ENCODE assay signal across 9 cellular contexts in the genomic region with DNA sequence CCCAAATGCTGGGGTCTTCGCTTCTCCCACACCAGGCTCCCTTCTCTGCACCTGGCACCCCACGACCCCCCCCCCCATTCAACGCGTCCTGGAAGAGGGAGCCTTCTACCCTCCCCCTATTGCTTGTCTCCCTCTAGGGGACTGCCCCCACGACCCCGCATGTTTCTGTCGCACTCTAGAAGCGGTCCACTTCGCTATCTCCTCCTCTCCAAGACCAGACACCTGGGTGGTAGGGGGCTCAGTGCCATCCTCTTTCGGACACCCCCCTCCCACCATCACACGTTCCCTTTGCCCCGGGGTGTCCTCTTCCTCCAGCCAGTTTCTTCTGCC. TPM values are rescaled to one million over a fixed set of nuclear protein-coding genes. Genes with fewer than 3 reads are reported as not detected.
A peak's percentile ranks its signal among the peaks of the same experiment; 100 is the strongest.
DNase-seq lines count a peak whose midpoint lies in the region; ATAC-seq and TF ChIP-seq lines count a peak whose summit lies in the region.
"Had no signal": no experiment of that assay in that cellular context is flagged by ENCODE, and none has a peak within 500 bp of the region (broad histone marks: within the 10 kb centered on the region; RNA-seq: fewer than 3 reads in every experiment).

No MANE protein-coding gene starts in this region.

- H3K4me1 Mint-ChIP-seq in natural killer cell treated with Interleukin-12 subunit alpha and Interleukin-12 subunit beta and Interleukin-15 and Interleukin-18, amount 100 ng/mL, for 72 hours (ENCODE audit: low read depth in 2 of 2): peaks cover 53 to 62% of the 10 kb centered on the region in 2 donors

- no peaks in the 10 kb centered on the region for H3K27me3 Mint-ChIP-seq in natural killer cell treated with Interleukin-12 subunit alpha and Interleukin-12 subunit beta and Interleukin-15 and Interleukin-18, amount 100 ng/mL, for 72 hours

- no peaks in the 10 kb centered on the region for H3K36me3 Mint-ChIP-seq in natural killer cell treated with Interleukin-12 subunit alpha and Interleukin-12 subunit beta and Interleukin-15 and Interleukin-18, amount 100 ng/mL, for 72 hours

- H3K27ac ChIP-seq in dorsolateral prefrontal cortex: peak overlapping the region in 14 of 59 donors; percentile 5 to 86 (median 66)

- peaks cover 0 to 41% (median 16%) of the 10 kb centered on the region in 45 donors for H3K27me3 ChIP-seq in dorsolateral prefrontal cortex

- no peak for DNase-seq in AG10803 (ENCODE audit: low read depth)
- peak; percentile 56 to 60 for DNase-seq in Kasumi-1 (lab: John Stamatoyannopoulos, UW)
- DNase-seq in dorsolateral prefrontal cortex: no peak
- no peak for DNase-seq in natural killer cell treated with Interleukin-12 subunit alpha and Interleukin-12 subunit beta and Interleukin-15 and Interleukin-18, amount 100 ng/mL, for 72 hours (ENCODE audit: low spot score)
- no peak for DNase-seq in NCI-H2081 treated with DMSO at 0.1 percent for 48 hours (lab: John Stamatoyannopoulos, UW)
- no peak for DNase-seq in GM03348 (ENCODE audit: low spot score)
- no peak for DNase-seq in activated CD4-positive, alpha-beta T cell treated with anti-CD3 and anti-CD28 coated beads for 48 hours
- DNase-seq in NCI-H1417 (lab: John Stamatoyannopoulos, UW): no peak
- DNase-seq: NCI-H1048 had no signal

- TF ChIP-seq CTCF in AG10803 (conservative IDR thresholded peaks at IDR 0.05; ENCODE audit: low read length): no peak
- peak in 1 of 56 donors; percentile 26 for TF ChIP-seq CTCF in dorsolateral prefrontal cortex (IDR thresholded peaks at IDR 0.05 in 54 of 56, conservative IDR thresholded peaks at IDR 0.05 in 2 of 56; ENCODE audit: low read depth in 1 of 56, partially characterized antibody in 56 of 56)

- H3K4me3 Mint-ChIP-seq in natural killer cell treated with Interleukin-12 subunit alpha and Interleukin-12 subunit beta and Interleukin-15 and Interleukin-18, amount 100 ng/mL, for 72 hours: peak overlapping the region; percentile 96

- ATAC-seq in natural killer cell treated with Interleukin-12 subunit alpha and Interleukin-12 subunit beta and Interleukin-15 and Interleukin-18, amount 100 ng/mL, for 72 hours: no peak

- H3K27ac Mint-ChIP-seq in natural killer cell treated with Interleukin-12 subunit alpha and Interleukin-12 subunit beta and Interleukin-15 and Interleukin-18, amount 100 ng/mL, for 72 hours: peak overlapping the region; percentile 70 to 82

- no peaks in the 10 kb centered on the region for H3K9me3 Mint-ChIP-seq in natural killer cell treated with Interleukin-12 subunit alpha and Interleukin-12 subunit beta and Interleukin-15 and Interleukin-18, amount 100 ng/mL, for 72 hours

- peak overlapping the region; percentile 92 for H3K4me3 ChIP-seq in AG10803 (ENCODE audit: low read length)
- peak overlapping the region; percentile 33 to 75 (median 61) for H3K4me3 ChIP-seq in dorsolateral prefrontal cortex

- intact Hi-C loops in dorsolateral prefrontal cortex (cut with DNase I): no loop called here

RNA-seq across cellular contexts. Expression of gene TGFB1, which starts 1.5 kb away (rescaled TPM):
- total RNA-seq in dorsolateral prefrontal cortex: 10 to 100 TPM in 104 of 120 experiments, 1 to 10 TPM in 16; 4.3 to 34.6 (median 13.8) TPM
- total RNA-seq in natural killer cell treated with Interleukin-12 subunit alpha and Interleukin-12 subunit beta and Interleukin-15 and Interleukin-18, amount 100 ng/mL, for 72 hours: 100 to 1,000 TPM; 108 to 131 TPM

RNA-seq across cellular contexts. Expression of gene B9D2, which starts 11.7 kb away (rescaled TPM):
- 10 to 100 TPM in 4 of 120 experiments, 1 to 10 TPM in 116; 3.0 to 12.9 (median 6.6) TPM for total RNA-seq in dorsolateral prefrontal cortex
- total RNA-seq in natural killer cell treated with Interleukin-12 subunit alpha and Interleukin-12 subunit beta and Interleukin-15 and Interleukin-18, amount 100 ng/mL, for 72 hours: 1 to 10 TPM; 4.9 to 9.3 TPM

RNA-seq across cellular contexts. Expression of gene TMEM91, which starts 24.1 kb away (rescaled TPM):
- total RNA-seq in dorsolateral prefrontal cortex: 10 to 100 TPM in 118 of 120 experiments, 1 to 10 TPM in 2; 8.6 to 26.9 (median 16.5) TPM
- total RNA-seq in natural killer cell treated with Interleukin-12 subunit alpha and Interleukin-12 subunit beta and Interleukin-15 and Interleukin-18, amount 100 ng/mL, for 72 hours: 1 to 10 TPM; 4.7 to 6.7 TPM

RNA-seq across cellular contexts. Expression of gene CCDC97, which starts 42.3 kb away (rescaled TPM):
- 10 to 100 TPM; 18.1 to 45.4 (median 26.0) TPM for total RNA-seq in dorsolateral prefrontal cortex
- total RNA-seq in natural killer cell treated with Interleukin-12 subunit alpha and Interleukin-12 subunit beta and Interleukin-15 and Interleukin-18, amount 100 ng/mL, for 72 hours: 10 to 100 TPM; 52.5 to 56.2 TPM

RNA-seq across cellular contexts. Expression of gene EXOSC5, which starts 44.9 kb away (rescaled TPM):
- 10 to 100 TPM; 11.5 to 29.1 (median 18.2) TPM for total RNA-seq in dorsolateral prefrontal cortex
- 10 to 100 TPM; 31.5 to 56.6 TPM for total RNA-seq in natural killer cell treated with Interleukin-12 subunit alpha and Interleukin-12 subunit beta and Interleukin-15 and Interleukin-18, amount 100 ng/mL, for 72 hours

Comparison
In these comparisons a context has a peak if more than half of its experiments do, and no peak if none do; other contexts are left out.
1. DNase-seq: peak in Kasumi-1 (2 of 2); none in AG10803 (single experiment), dorsolateral prefrontal cortex (0 of 10), natural killer cell treated with Interleukin-12 subunit alpha and Interleukin-12 subunit beta and Interleukin-15 and Interleukin-18, amount 100 ng/mL, for 72 hours (single experiment), NCI-H2081 treated with DMSO at 0.1 percent for 48 hours (single experiment), GM03348 (single experiment), activated CD4-positive, alpha-beta T cell treated with anti-CD3 and anti-CD28 coated beads for 48 hours (single experiment) and NCI-H1417 (0 of 3).